ENCODE assay signal across 8 cellular contexts in genomic region chr10:97708976-97709745, GRCh38. TPM values are rescaled to one million over a fixed set of nuclear protein-coding genes. Genes with fewer than 3 reads are reported as not detected.
DNase-seq lines count a peak whose midpoint lies in the region; ATAC-seq and TF ChIP-seq lines count a peak whose summit lies in the region.

No MANE protein-coding gene starts in this region.

- TF ChIP-seq CTCF in GM12874 (IDR thresholded peaks at IDR 0.05; ENCODE audit: insufficient read depth, low read depth, low read length) (peak; percentile 66), Panc1 (IDR thresholded peaks at IDR 0.05) (peak; percentile 92), spleen (IDR thresholded peaks at IDR 0.05 in 8 of 11, conservative IDR thresholded peaks at IDR 0.05 in 3 of 11) (peak in 10 of 11 experiments; percentile 18 to 72 (median 50))

- WGBS in spleen, 5 donors: 46 to 55% (median 47%) methylated on average over 15 of the region's 15 CpGs

- H3K9me3 ChIP-seq in Panc1 (ENCODE audit: control insufficient read depth, insufficient read depth, low read depth, low read length) (no peaks in the 10 kb centered on the region), spleen (no peaks in the 10 kb centered on the region)

- TF ChIP-seq POLR2A in spleen (IDR thresholded peaks at IDR 0.05): no peak

- H3K27ac ChIP-seq in Panc1 (ENCODE audit: low read length): no peak overlapping the region
- peak overlapping the region in 1 of 8 donors; percentile 30 for H3K27ac ChIP-seq in spleen

- H3K4me3 Mint-ChIP-seq in activated T-helper 1 cell treated with anti-CD3 and anti-CD28 coated beads, Interleukin-12 subunit alpha, Interleukin-12 subunit beta, Interleukin-2, Interleukin-4 antibody, amounts not matched to agents 30 ng/mL and 10 ng/mL and 1 ng/mL, durations not matched to agents 14 hours and 24 hours and 36 hours: no peak overlapping the region

- CTCF ChIA-PET in Panc1 (lab: Charles Lee): interaction anchor here (0.6 to 1.5 kb wide), 10 partner anchors 15 to 160 kb away, joined by 3 to 7 read pairs (median 3); partner anchors contain the start of genes AVPI1 and ZFYVE27

- peaks cover 14% of the 10 kb centered on the region for H3K4me1 Mint-ChIP-seq in activated T-helper 1 cell treated with anti-CD3 and anti-CD28 coated beads, Interleukin-12 subunit alpha, Interleukin-12 subunit beta, Interleukin-2, Interleukin-4 antibody, amounts not matched to agents 30 ng/mL and 10 ng/mL and 1 ng/mL, durations not matched to agents 14 hours and 24 hours and 36 hours (ENCODE audit: low read depth)

- in situ Hi-C loops in Panc1 (cut with HindIII; ENCODE audit: low pct_unique_long_range_greater_than_20kb, low sequenced_read_pairs): no loop called here
- in situ Hi-C loops in T47D (cut with HindIII; ENCODE audit: low pct_unique_long_range_greater_than_20kb, low sequenced_read_pairs): no loop called here

- BruUV-seq in Panc1 (replicated peaks; lab: Mats Ljungman, UMichigan): no TSS peak

- no peaks in the 10 kb centered on the region for H3K36me3 ChIP-seq in Panc1 (ENCODE audit: control insufficient read depth, insufficient read depth, low read length)
- no peaks in the 10 kb centered on the region for H3K36me3 ChIP-seq in spleen

- POLR2A ChIA-PET in Panc1 (lab: Charles Lee): no interaction called here

- H3K27me3 Mint-ChIP-seq in activated T-helper 1 cell treated with anti-CD3 and anti-CD28 coated beads, Interleukin-12 subunit alpha, Interleukin-12 subunit beta, Interleukin-2, Interleukin-4 antibody, amounts not matched to agents 30 ng/mL and 10 ng/mL and 1 ng/mL, durations not matched to agents 14 hours and 24 hours and 36 hours (ENCODE audit: insufficient read depth): peaks cover 20% of the 10 kb centered on the region

- intact Hi-C loops in Panc1 (cut with micrococcal nuclease; ENCODE audit: unreplicated experiment): loop anchor here (1.0 kb wide), 1 partner anchor 22 kb away; no protein-coding TSS in a partner anchor
- intact Hi-C loops in spleen (cut with DNase I; ENCODE audit: low total_unique reads): no loop called here
- intact Hi-C loops in activated T-helper 1 cell treated with anti-CD3 and anti-CD28 coated beads, Interleukin-12 subunit alpha, Interleukin-12 subunit beta, Interleukin-2, Interleukin-4 antibody, amounts not matched to agents 30 ng/mL and 10 ng/mL and 1 ng/mL, durations not matched to agents 14 hours and 24 hours and 36 hours (cut with micrococcal nuclease): loop anchor here (1.0 kb wide), 1 partner anchor 22 kb away; no protein-coding TSS in a partner anchor

- no peaks in the 10 kb centered on the region for H3K9me3 Mint-ChIP-seq in activated T-helper 1 cell treated with anti-CD3 and anti-CD28 coated beads, Interleukin-12 subunit alpha, Interleukin-12 subunit beta, Interleukin-2, Interleukin-4 antibody, amounts not matched to agents 30 ng/mL and 10 ng/mL and 1 ng/mL, durations not matched to agents 14 hours and 24 hours and 36 hours

- ATAC-seq in Panc1 (no peak), GM18511 (IDR thresholded peaks at IDR 0.05; ENCODE audit: unreplicated experiment) (no peak)

- peaks cover 1% of the 10 kb centered on the region for H3K36me3 Mint-ChIP-seq in activated T-helper 1 cell treated with anti-CD3 and anti-CD28 coated beads, Interleukin-12 subunit alpha, Interleukin-12 subunit beta, Interleukin-2, Interleukin-4 antibody, amounts not matched to agents 30 ng/mL and 10 ng/mL and 1 ng/mL, durations not matched to agents 14 hours and 24 hours and 36 hours (ENCODE audit: low read depth)

- H3K27ac Mint-ChIP-seq in activated T-helper 1 cell treated with anti-CD3 and anti-CD28 coated beads, Interleukin-12 subunit alpha, Interleukin-12 subunit beta, Interleukin-2, Interleukin-4 antibody, amounts not matched to agents 30 ng/mL and 10 ng/mL and 1 ng/mL, durations not matched to agents 14 hours and 24 hours and 36 hours: no peak overlapping the region

- DNase-seq in AG08395 (ENCODE audit: low spot score) (peak; percentile 83), Panc1 (ENCODE audit: low read depth, low spot score) (no peak), T47D (ENCODE audit: low read depth in 1 of 2, low spot score in 1 of 2) (peak; percentile 75 to 82), islet precursor cell (peak; percentile 71), spleen (peak; percentile 58)
- DNase-seq in activated T-helper 1 cell treated with anti-CD3 and anti-CD28 coated beads, Interleukin-12 subunit alpha, Interleukin-12 subunit beta, Interleukin-2, Interleukin-4 antibody, amounts not matched to agents 30 ng/mL and 10 ng/mL and 1 ng/mL, durations not matched to agents 14 hours and 24 hours and 36 hours (ENCODE audit: low spot score): no peak

- 0 out of 2 replicates have a peak, but pooled peaks cover 4% of the 10 kb centered on the region for H3K4me1 ChIP-seq in Panc1 (ENCODE audit: control insufficient read depth, insufficient read depth, low read length)
- H3K4me1 ChIP-seq in spleen: peaks cover 4 to 37% (median 23%) of the 10 kb centered on the region in 6 donors

- H3K4me3 ChIP-seq in Panc1 (ENCODE audit: low read depth in 2 of 2, low read length in 2 of 2): no peak overlapping the region
- no peak overlapping the region for H3K4me3 ChIP-seq in spleen

- no peaks in the 10 kb centered on the region for H3K27me3 ChIP-seq in Panc1 (ENCODE audit: control insufficient read depth, insufficient read depth, low read length)
- H3K27me3 ChIP-seq in spleen (replicated peaks in 1 of 7): peaks cover 0 to 47% (median 2%) of the 10 kb centered on the region in 7 donors

RNA-seq across cellular contexts. Expression of gene MARVELD1, which starts 4.4 kb away (rescaled TPM):
- total RNA-seq in Panc1 (2021; ENCODE audit: unreplicated experiment) (53.1 TPM), spleen (10 to 100 TPM; 11.0 to 24.6 (median 17.2) TPM)
- polyA plus RNA-seq in Panc1 (2012; ENCODE audit: insufficient read length): 58.1 TPM
- 1 to 10 TPM; 3.7 to 7.8 (median 6.4) TPM for polyA plus RNA-seq in spleen
- 3.0 and 3.4 TPM in 2 replicates for total RNA-seq in activated T-helper 1 cell treated with anti-CD3 and anti-CD28 coated beads, Interleukin-12 subunit alpha, Interleukin-12 subunit beta, Interleukin-2, Interleukin-4 antibody, amounts not matched to agents 30 ng/mL and 10 ng/mL and 1 ng/mL, durations not matched to agents 14 hours and 24 hours and 36 hours

RNA-seq across cellular contexts. Expression of gene AVPI1, which starts 22.1 kb away (rescaled TPM):
- 8.0 TPM for total RNA-seq in Panc1 (2021; ENCODE audit: unreplicated experiment)
- 7.8 TPM for polyA plus RNA-seq in Panc1 (2012; ENCODE audit: insufficient read length)
- 10 to 100 TPM in 6 of 7 donors, 1 to 10 TPM in 1; 4.8 to 35.8 (median 16.0) TPM for total RNA-seq in spleen
- 10 to 100 TPM in 1 of 3 donors, 1 to 10 TPM in 2; 4.0 to 12.2 (median 6.2) TPM for polyA plus RNA-seq in spleen
- 0.66 and 0.93 TPM in 2 replicates for total RNA-seq in activated T-helper 1 cell treated with anti-CD3 and anti-CD28 coated beads, Interleukin-12 subunit alpha, Interleukin-12 subunit beta, Interleukin-2, Interleukin-4 antibody, amounts not matched to agents 30 ng/mL and 10 ng/mL and 1 ng/mL, durations not matched to agents 14 hours and 24 hours and 36 hours

RNA-seq across cellular contexts. Expression of gene ZFYVE27, which starts 27.8 kb away (rescaled TPM):
- total RNA-seq in Panc1 (2021; ENCODE audit: unreplicated experiment) (37.9 TPM), spleen (10 to 100 TPM; 29.2 to 42.2 (median 34.1) TPM)
- polyA plus RNA-seq in Panc1 (2012; ENCODE audit: insufficient read length): 27.8 TPM
- 10 to 100 TPM; 16.8 to 24.7 (median 17.5) TPM for polyA plus RNA-seq in spleen
- total RNA-seq in activated T-helper 1 cell treated with anti-CD3 and anti-CD28 coated beads, Interleukin-12 subunit alpha, Interleukin-12 subunit beta, Interleukin-2, Interleukin-4 antibody, amounts not matched to agents 30 ng/mL and 10 ng/mL and 1 ng/mL, durations not matched to agents 14 hours and 24 hours and 36 hours: 41.7 and 42.5 TPM in 2 replicates

Comparison
In these comparisons a context has a peak if more than half of its experiments do, and no peak if none do; other contexts are left out.
1. DNase-seq: peak in AG08395 (single experiment), T47D (2 of 2), islet precursor cell (single experiment) and spleen (single experiment); none in Panc1 (single experiment) and activated T-helper 1 cell treated with anti-CD3 and anti-CD28 coated beads, Interleukin-12 subunit alpha, Interleukin-12 subunit beta, Interleukin-2, Interleukin-4 antibody, amounts not matched to agents 30 ng/mL and 10 ng/mL and 1 ng/mL, durations not matched to agents 14 hours and 24 hours and 36 hours (single experiment).
2. Peak in every context shown above with its lines, with median percentiles within 50 percentile points of each other: CTCF ChIP-seq.